Comparison of ENCODE assay signal across 25 cellular contexts in genomic region chr6:100134703-100135102, GRCh38.
DNase-seq lines count a peak whose midpoint lies in the region; ATAC-seq, FAIRE-seq and TF ChIP-seq lines count a peak whose summit lies in the region.
"Had no signal": no experiment of that assay in that cellular context is flagged by ENCODE, and none has a peak within 500 bp of the region (broad histone marks: within the 10 kb centered on the region; RNA-seq: fewer than 3 reads in every experiment).

No MANE protein-coding gene starts in this region.

- H3K4me3 ChIP-seq in astrocyte (ENCODE audit: insufficient read depth, low read depth, low read length) (no peak overlapping the region), body of pancreas (no peak overlapping the region)
- H3K4me3 ChIP-seq: A549, BLaER1, HAP-1 had no signal

- peaks cover 3% of the 10 kb centered on the region for H3K9me3 ChIP-seq in astrocyte (ENCODE audit: insufficient read depth, low read depth, low read length)
- peaks cover 0 to 3% (median 0%) of the 10 kb centered on the region in 3 donors for H3K9me3 ChIP-seq in body of pancreas
- H3K9me3 ChIP-seq: A549, HAP-1 had no signal

- H3K27ac Mint-ChIP-seq in astrocyte (ENCODE audit: unreplicated experiment): no peak overlapping the region
- H3K27ac Mint-ChIP-seq: activated CD4-positive, alpha-beta memory T cell treated with anti-CD3 and anti-CD28 coated beads, Interleukin-2, amount 10 ng/mL, durations not matched to agents 7 days and 5 days; type B pancreatic cell had no signal

- no peaks in the 10 kb centered on the region for H3K4me1 Mint-ChIP-seq in astrocyte (ENCODE audit: low read depth, unreplicated experiment)
- H3K4me1 Mint-ChIP-seq: central memory CD8-positive, alpha-beta T cell had no signal

- no peaks in the 10 kb centered on the region for H3K36me3 ChIP-seq in astrocyte (ENCODE audit: insufficient read depth, low read length)
- no peaks in the 10 kb centered on the region for H3K36me3 ChIP-seq in body of pancreas (replicated peaks in 1 of 2; ENCODE audit: insufficient read depth in 1 of 2, low read depth in 2 of 2)
- H3K36me3 ChIP-seq: BLaER1, HAP-1 had no signal

- no peak overlapping the region for H3K4me2 ChIP-seq in astrocyte (ENCODE audit: low read length)
- H3K4me2 ChIP-seq: A549, BLaER1 had no signal

- H3K4me1 ChIP-seq in astrocyte (ENCODE audit: insufficient read depth, low read length) (no peaks in the 10 kb centered on the region), foreskin keratinocyte (no peaks in the 10 kb centered on the region), body of pancreas (no peaks in the 10 kb centered on the region)
- H3K4me1 ChIP-seq: A549, HAP-1 had no signal

- no peak overlapping the region for H3K27ac ChIP-seq in astrocyte (ENCODE audit: low read depth, low read length)
- H3K27ac ChIP-seq in foreskin keratinocyte: no peak overlapping the region
- no peak overlapping the region for H3K27ac ChIP-seq in body of pancreas
- H3K27ac ChIP-seq: A549, BLaER1 had no signal

- no peak for TF ChIP-seq CTCF in astrocyte (IDR thresholded peaks at IDR 0.05; ENCODE audit: insufficient read depth, low read depth, low read length)
- TF ChIP-seq CTCF in foreskin keratinocyte (conservative IDR thresholded peaks at IDR 0.05): no peak
- TF ChIP-seq CTCF in body of pancreas (IDR thresholded peaks at IDR 0.05): no peak

- ATAC-seq in foreskin keratinocyte (peak; percentile 51), HG03175 (IDR thresholded peaks at IDR 0.05; ENCODE audit: unreplicated experiment) (no peak), body of pancreas (no peak), sciatic nerve (no peak)
- ATAC-seq: A549 had no signal

- H2AFZ ChIP-seq in astrocyte (ENCODE audit: low read depth, low read length): no peak overlapping the region

- no peak for TF ChIP-seq POLR2A in body of pancreas (IDR thresholded peaks at IDR 0.05)

- no peaks in the 10 kb centered on the region for H3K27me3 Mint-ChIP-seq in astrocyte (ENCODE audit: low read depth, unreplicated experiment)
- H3K27me3 Mint-ChIP-seq: activated CD4-positive, alpha-beta memory T cell treated with anti-CD3 and anti-CD28 coated beads, Interleukin-2, amount 10 ng/mL, durations not matched to agents 7 days and 5 days had no signal

- intact Hi-C loops in body of pancreas (cut with DNase I) (no loop called here), sciatic nerve (cut with DNase I) (no loop called here)

- WGBS in body of pancreas, 2 donors: 81 to 97% methylated on average over 2 of the region's 2 CpGs

- no peaks in the 10 kb centered on the region for H3K36me3 Mint-ChIP-seq in astrocyte (ENCODE audit: low read depth, unreplicated experiment)
- H3K36me3 Mint-ChIP-seq: type B pancreatic cell had no signal

- H3K9me3 Mint-ChIP-seq in astrocyte (ENCODE audit: unreplicated experiment): peaks cover 8% of the 10 kb centered on the region
- H3K9me3 Mint-ChIP-seq: type B pancreatic cell had no signal

- DNase-seq in AG08395 (ENCODE audit: low spot score): peak; percentile 21
- peak; percentile 65 for DNase-seq in HCEC 1CT
- peak; percentile 22 for DNase-seq in astrocyte (ENCODE audit: low read depth)
- DNase-seq in foreskin keratinocyte: peak in 1 of 2 donors; percentile 13
- no peak for DNase-seq in body of pancreas
- DNase-seq in NCI-H526 treated with DMSO at 0.1 percent for 48 hours (lab: John Stamatoyannopoulos, UW): no peak
- no peak for DNase-seq in sciatic nerve (ENCODE audit: low spot score)
- DNase-seq: activated CD4-positive, alpha-beta memory T cell treated with anti-CD3 and anti-CD28 coated beads, Interleukin-2, amount 10 ng/mL, durations not matched to agents 7 days and 5 days; activated T-cell treated with anti-CD3 and anti-CD28 coated beads, Interleukin-2, amount 50 U/mL, for 1 hour; amniotic stem cell; Calu3; KBM-7; MV-4-11; NCI-H2171; NCI-H526; nucleus accumbens; stimulated activated CD8-positive, alpha-beta memory T cell treated with anti-CD3 and anti-CD28 coated beads, Interleukin-4, amount 100 ng/mL, for 48 hours; T-helper 9 cell had no signal

- FAIRE-seq in astrocyte (lab: Jason Lieb, UNC): no peak
- FAIRE-seq: A549, GM18507 had no signal

- H3K27me3 ChIP-seq in astrocyte (ENCODE audit: insufficient read depth, low read length) (no peaks in the 10 kb centered on the region), foreskin keratinocyte (peaks cover 42% of the 10 kb centered on the region), body of pancreas (no peaks in the 10 kb centered on the region)
- H3K27me3 ChIP-seq: BLaER1 had no signal

- H3K79me2 ChIP-seq in astrocyte (ENCODE audit: insufficient read depth, low read length): no peaks in the 10 kb centered on the region

- no peaks in the 10 kb centered on the region for H4K20me1 ChIP-seq in astrocyte (ENCODE audit: insufficient read depth, low read length)
- H4K20me1 ChIP-seq: BLaER1 had no signal

- no peak overlapping the region for H3K9ac ChIP-seq in astrocyte (ENCODE audit: low read length)
- H3K9ac ChIP-seq: BLaER1 had no signal

- no peak overlapping the region for H3K4me3 Mint-ChIP-seq in astrocyte (ENCODE audit: unreplicated experiment)
- H3K4me3 Mint-ChIP-seq: activated CD4-positive, alpha-beta memory T cell treated with anti-CD3 and anti-CD28 coated beads, Interleukin-2, amount 10 ng/mL, durations not matched to agents 7 days and 5 days; central memory CD8-positive, alpha-beta T cell; type B pancreatic cell had no signal

Comparison
In these comparisons a context has a peak if more than half of its experiments do, and no peak if none do; other contexts are left out.
1. DNase-seq: peak in AG08395 (single experiment), HCEC 1CT (single experiment) and astrocyte (single experiment); none in body of pancreas (0 of 4), NCI-H526 treated with DMSO at 0.1 percent for 48 hours (single experiment) and sciatic nerve (single experiment).